Comparison of ENCODE assay signal across 8 cellular contexts in genomic region chr10:70887804-70888800, GRCh38. TPM values are rescaled to one million over a fixed set of nuclear protein-coding genes. Genes with fewer than 3 reads are reported as not detected.
A peak's percentile ranks its signal among the peaks of the same experiment; 100 is the strongest.
DNase-seq lines count a peak whose midpoint lies in the region; ATAC-seq and TF ChIP-seq lines count a peak whose summit lies in the region.

TSS of gene PCBD1 (minus strand) at chr10:70888565. CDS start at chr10:70888533, 32 bp downstream.

- H3K36me3 Mint-ChIP-seq in T-cell: peaks cover 12% of the 10 kb centered on the region

- ATAC-seq in GM21528 (IDR thresholded peaks at IDR 0.05; ENCODE audit: low FRiP score, unreplicated experiment): peak; percentile 71
- peak; percentile 80 to 92 (median 83) for ATAC-seq in T-cell (replicated peaks in 1 of 4)
- ATAC-seq in right cardiac atrium: peak; percentile 90

- no peaks in the 10 kb centered on the region for H3K27me3 ChIP-seq in right cardiac atrium (ENCODE audit: control insufficient read depth, insufficient read depth)
- H3K27me3 ChIP-seq in vagina: no peaks in the 10 kb centered on the region

- no peaks in the 10 kb centered on the region for H3K9me3 Mint-ChIP-seq in T-cell

- H3K4me1 Mint-ChIP-seq in T-cell: peaks cover 7 to 17% (median 10%) of the 10 kb centered on the region in 3 donors

- no peak for TF ChIP-seq CTCF in vagina (IDR thresholded peaks at IDR 0.05)

- WGBS in right cardiac atrium: under 1% methylated on average over 85 of the region's 85 CpGs

- no peaks in the 10 kb centered on the region for H3K9me3 ChIP-seq in right cardiac atrium (ENCODE audit: control insufficient read depth, low read length)
- H3K9me3 ChIP-seq in vagina: no peaks in the 10 kb centered on the region

- peak within 1 kb of the TSS; percentile 71 for H3K4me3 ChIP-seq in Jurkat, Clone E6-1 (ENCODE audit: low read length)
- H3K4me3 ChIP-seq in right cardiac atrium (ENCODE audit: low read length): peak within 1 kb of the TSS; percentile 83
- peak within 1 kb of the TSS; percentile 82 to 84 for H3K4me3 ChIP-seq in vagina

- peak within 1 kb of the TSS; percentile 86 to 89 (median 87) for H3K4me3 Mint-ChIP-seq in T-cell

- peak; percentile 40 for DNase-seq in DMS79 treated with DMSO at 0.1 percent for 48 hours (lab: John Stamatoyannopoulos, UW)
- peak; percentile 65 for DNase-seq in Jurkat, Clone E6-1 (ENCODE audit: low read depth, low spot score)
- DNase-seq in T-cell: peak; percentile 46 to 82 (median 70)
- DNase-seq in amniotic stem cell (lab: John Stamatoyannopoulos, UW): peak; percentile 47
- DNase-seq in right cardiac atrium: peak; percentile 84 to 94 (median 91)
- peak; percentile 53 for DNase-seq in putamen (ENCODE audit: low spot score)
- no peak for DNase-seq in vagina (ENCODE audit: extremely low spot score in 2 of 2)

- intact Hi-C loops in right cardiac atrium (cut with DNase I): no loop called here
- intact Hi-C loops in vagina (cut with DNase I): no loop called here

- H3K27ac ChIP-seq in right cardiac atrium (ENCODE audit: low read length): peak within 1 kb of the TSS; percentile 65
- H3K27ac ChIP-seq in vagina: peak within 1 kb of the TSS; percentile 93

- POLR2A ChIA-PET in T-cell (lab: Charles Lee): interaction anchor here in 1 of 2 donors (0.5 kb wide), 1 partner anchor 10 kb away, joined by 3 read pairs; no protein-coding TSS in a partner anchor

- peak in 1 of 2 donors; percentile 35 for TF ChIP-seq POLR2A in vagina (IDR thresholded peaks at IDR 0.05)

- H3K36me3 ChIP-seq in vagina: peaks cover 0 to 9% of the 10 kb centered on the region in 2 donors

- CTCF ChIA-PET in T-cell (lab: Charles Lee): interaction anchor here (0.6 to 0.9 kb wide), 3 partner anchors 10 to 329 kb away, joined by 3 to 6 read pairs (median 3); no protein-coding TSS in a partner anchor

- H3K4me1 ChIP-seq in right cardiac atrium (ENCODE audit: control insufficient read depth, insufficient read depth, low read length) (no peaks in the 10 kb centered on the region), vagina (peaks cover 13% of the 10 kb centered on the region)

- H3K27ac Mint-ChIP-seq in T-cell: peak within 1 kb of the TSS; percentile 82 to 84

- H3K27me3 Mint-ChIP-seq in T-cell: no peaks in the 10 kb centered on the region

RNA-seq across cellular contexts. Expression of gene PCBD1, which starts in this region (rescaled TPM):
- polyA plus RNA-seq in Jurkat, Clone E6-1 (2012; ENCODE audit: insufficient read depth, insufficient read length): 48.6 TPM
- total RNA-seq in T-cell (10 to 100 TPM in 1 of 5 donors, 1 to 10 TPM in 4; 6.5 to 10.0 (median 9.2) TPM), right cardiac atrium (100 to 1,000 TPM; 102 to 141 (median 134) TPM), vagina (36.8 TPM)
- 216 TPM for polyA plus RNA-seq in right cardiac atrium

Comparison
In these comparisons a context has a peak if more than half of its experiments do, and no peak if none do; other contexts are left out.
1. DNase-seq: peak in DMS79 treated with DMSO at 0.1 percent for 48 hours (single experiment), Jurkat, Clone E6-1 (single experiment), T-cell (34 of 34), amniotic stem cell (single experiment), right cardiac atrium (3 of 3) and putamen (single experiment); none in vagina (0 of 2).
2. Peak in every context shown above with its lines, with median percentiles within 50 percentile points of each other: ATAC-seq and H3K4me3 ChIP-seq.